11 cellular contexts compared by ENCODE assay signal in the genomic region with DNA sequence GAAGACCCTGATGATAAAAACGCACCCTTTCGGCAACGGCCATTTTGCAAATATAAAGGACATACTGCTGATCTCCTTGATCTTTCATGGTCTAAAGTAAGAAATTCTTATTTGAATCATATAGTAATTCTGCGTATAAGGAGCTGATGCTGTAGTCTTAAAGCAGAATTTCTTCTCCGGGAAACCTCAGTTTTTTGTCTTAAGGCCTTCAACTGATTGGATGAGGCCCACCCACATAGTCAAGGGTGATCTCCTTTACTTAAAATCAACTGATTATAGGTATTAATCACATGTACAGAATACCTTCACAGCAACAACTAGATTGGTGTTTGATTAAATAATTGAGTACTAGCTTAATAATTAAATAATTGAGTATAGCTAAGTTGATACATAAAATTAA.
"Had no signal": no experiment of that assay in that cellular context is flagged by ENCODE, and none has a peak within 500 bp of the region (broad histone marks: within the 10 kb centered on the region; RNA-seq: fewer than 3 reads in every experiment).

No MANE protein-coding gene starts in this region.

- H2AFZ ChIP-seq: GM23248, GM23338 had no signal

- FAIRE-seq: H1, H54 had no signal

- ATAC-seq: GM23338, HCT116 had no signal

- H3K4me3 ChIP-seq: GM23248, GM23338, HAP-1 had no signal

- H3K27ac ChIP-seq: GM23248 had no signal

- H3K4me1 Mint-ChIP-seq: GM23338, H9 had no signal

- H3K9me3 Mint-ChIP-seq: GM23338, H9, HFFc6 had no signal

- H3K4me1 ChIP-seq: HAP-1 had no signal

- H3K4me2 ChIP-seq: GM23338 had no signal

- H3K4me3 Mint-ChIP-seq: GM23338, H9, HFFc6 had no signal

- H3K9ac ChIP-seq: GM23248 had no signal

- DNase-seq: GM23248, GOT3, H7, H9, HCEC 1CT, HFFc6 had no signal

- H3K27ac Mint-ChIP-seq: GM23338, H9, HFFc6 had no signal

- H3K9me3 ChIP-seq: HAP-1 had no signal
